Comparison of ENCODE assay signal across 12 cellular contexts in the genomic region with DNA sequence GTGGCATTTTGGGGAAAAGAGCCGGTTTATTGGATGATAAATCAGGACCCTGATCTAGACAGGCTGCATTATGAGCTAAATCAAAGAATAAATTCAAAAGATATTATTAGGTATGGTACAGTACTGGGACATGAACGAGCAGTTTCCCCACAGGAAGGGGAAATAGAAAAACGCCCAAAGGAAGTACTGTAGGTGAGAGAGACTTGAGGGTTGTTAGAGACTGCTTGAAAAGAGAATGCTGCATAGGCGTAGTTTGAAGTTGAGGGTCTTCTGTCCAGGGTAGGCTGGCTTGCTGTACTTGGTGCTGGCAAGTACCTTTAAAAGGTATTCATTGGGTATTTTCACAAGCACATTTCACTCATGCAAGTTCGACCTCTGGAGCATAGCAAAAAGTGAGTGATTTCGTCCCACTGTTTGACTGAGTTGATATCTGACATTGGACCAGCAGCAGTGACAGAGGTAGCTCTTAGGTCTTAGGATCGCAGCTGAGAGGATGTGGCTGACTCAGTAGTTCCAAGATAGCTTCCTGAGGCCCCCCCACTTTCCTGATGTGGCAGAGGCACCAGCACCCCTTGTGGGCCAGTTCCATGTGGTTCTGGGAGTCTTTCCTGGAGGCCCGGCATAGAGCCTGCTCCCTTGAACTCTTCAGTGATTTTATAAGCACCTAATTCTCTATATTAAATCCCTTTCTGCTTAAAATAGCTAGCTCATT.
DNase-seq lines count a peak whose midpoint lies in the region; ATAC-seq and TF ChIP-seq lines count a peak whose summit lies in the region.
"Had no signal": no experiment of that assay in that cellular context is flagged by ENCODE, and none has a peak within 500 bp of the region (broad histone marks: within the 10 kb centered on the region; RNA-seq: fewer than 3 reads in every experiment).

No MANE protein-coding gene starts in this region.

- H3K27me3 Mint-ChIP-seq in activated naive CD4-positive, alpha-beta T cell treated with anti-CD3 and anti-CD28 coated beads, Interleukin-2, amount 10 ng/mL, durations not matched to agents 7 days and 5 days: no peaks in the 10 kb centered on the region
- H3K27me3 Mint-ChIP-seq: type B pancreatic cell had no signal

- H3K36me3 Mint-ChIP-seq in activated naive CD4-positive, alpha-beta T cell treated with anti-CD3 and anti-CD28 coated beads, Interleukin-2, amount 10 ng/mL, durations not matched to agents 7 days and 5 days: peaks cover 48% of the 10 kb centered on the region

- H3K4me1 Mint-ChIP-seq in activated naive CD4-positive, alpha-beta T cell treated with anti-CD3 and anti-CD28 coated beads, Interleukin-2, amount 10 ng/mL, durations not matched to agents 7 days and 5 days: peaks cover 82% of the 10 kb centered on the region

- peak; percentile 32 for ATAC-seq in Right ventricle myocardium superior (ENCODE audit: poor library complexity)
- ATAC-seq in left lung: peak; percentile 26
- ATAC-seq in HG03280 (IDR thresholded peaks at IDR 0.05; ENCODE audit: unreplicated experiment): no peak

- intact Hi-C loops in Right ventricle myocardium superior (cut with DNase I) (loop anchor here (10.0 kb wide), 1 partner anchor 66 kb away; a partner anchor contains a TSS), left lung (cut with DNase I) (no loop called here)

- H3K9me3 ChIP-seq in right atrium auricular region (no peaks in the 10 kb centered on the region), left lung (no peaks in the 10 kb centered on the region), thymus (ENCODE audit: control insufficient read depth) (no peaks in the 10 kb centered on the region)

- TF ChIP-seq CTCF in right atrium auricular region (IDR thresholded peaks at IDR 0.05): no peak
- no peak for TF ChIP-seq CTCF in left lung (IDR thresholded peaks at IDR 0.05)

- H3K9me3 Mint-ChIP-seq in activated naive CD4-positive, alpha-beta T cell treated with anti-CD3 and anti-CD28 coated beads, Interleukin-2, amount 10 ng/mL, durations not matched to agents 7 days and 5 days: peaks cover 2% of the 10 kb centered on the region
- H3K9me3 Mint-ChIP-seq: type B pancreatic cell had no signal

- CTCF ChIA-PET in activated naive CD4-positive, alpha-beta T cell treated with anti-CD3 and anti-CD28 coated beads, Interleukin-2, amount 10 ng/mL, durations not matched to agents 7 days and 5 days (lab: Charles Lee): interaction anchor here (0.6 to 3.1 kb wide), 13 partner anchors 10 to 973 kb away, joined by 3 to 17 read pairs (median 4); a partner anchor contains a TSS

- H3K4me1 ChIP-seq in right atrium auricular region: peaks cover 0 to 36% of the 10 kb centered on the region in 2 donors
- peaks cover 9 to 69% of the 10 kb centered on the region in 2 donors for H3K4me1 ChIP-seq in left lung
- peaks cover 46% of the 10 kb centered on the region for H3K4me1 ChIP-seq in thymus (ENCODE audit: control insufficient read depth, insufficient read depth, low read length)

- DNase-seq in Right ventricle myocardium superior (no peak), right atrium auricular region (ENCODE audit: low spot score) (no peak), left lung (no peak), foreskin melanocyte (no peak), NCI-H510A (lab: John Stamatoyannopoulos, UW) (no peak)
- DNase-seq in activated naive CD4-positive, alpha-beta T cell treated with anti-CD3 and anti-CD28 coated beads, Interleukin-2, amount 10 ng/mL, durations not matched to agents 7 days and 5 days: peak; percentile 42
- DNase-seq: ACHN, NCI-H510A treated with DMSO at 0.1 percent for 48 hours had no signal

- peak overlapping the region; percentile 93 for H3K27ac Mint-ChIP-seq in activated naive CD4-positive, alpha-beta T cell treated with anti-CD3 and anti-CD28 coated beads, Interleukin-2, amount 10 ng/mL, durations not matched to agents 7 days and 5 days
- H3K27ac Mint-ChIP-seq: type B pancreatic cell had no signal

- H3K36me3 ChIP-seq in right atrium auricular region (no peaks in the 10 kb centered on the region), left lung (no peaks in the 10 kb centered on the region), thymus (ENCODE audit: control insufficient read depth, insufficient read depth) (peaks cover 5% of the 10 kb centered on the region)

- H3K4me3 ChIP-seq in right atrium auricular region (no peak overlapping the region), left lung (no peak overlapping the region), thymus (ENCODE audit: low read length) (no peak overlapping the region)
- H3K4me3 ChIP-seq: skin epidermis had no signal

- peak overlapping the region; percentile 65 for H3K4me3 Mint-ChIP-seq in activated naive CD4-positive, alpha-beta T cell treated with anti-CD3 and anti-CD28 coated beads, Interleukin-2, amount 10 ng/mL, durations not matched to agents 7 days and 5 days
- H3K4me3 Mint-ChIP-seq: type B pancreatic cell had no signal

- H3K27ac ChIP-seq in right atrium auricular region: peak overlapping the region in 1 of 2 donors; percentile 26
- peak overlapping the region in 1 of 2 donors; percentile 55 for H3K27ac ChIP-seq in left lung
- H3K27ac ChIP-seq in thymus (ENCODE audit: low read depth): peak overlapping the region; percentile 62

- 33% methylated on average over 8 of the region's 8 CpGs for WGBS in thymus

- no peaks in the 10 kb centered on the region for H3K27me3 ChIP-seq in right atrium auricular region
- H3K27me3 ChIP-seq in left lung: no peaks in the 10 kb centered on the region
- H3K27me3 ChIP-seq in thymus (ENCODE audit: control insufficient read depth, insufficient read depth): no peaks in the 10 kb centered on the region
